1 cellular context compared by ENCODE assay signal in genomic region chr2:239035361-239035814, GRCh38.
TF ChIP-seq lines count a peak whose summit lies in the region.

No MANE protein-coding gene starts in this region.

TF ChIP-seq in HepG2, 621 proteins besides CTCF, POLR2A, EP300 and RAD21 (continued from another document and continues in another):
- TF ChIP-seq TBX2 (CRISPR knock-in tag; IDR thresholded peaks at IDR 0.05; ENCODE audit: borderline replicate concordance): 0 out of 2 replicates have a peak, but pooled peaks have one; percentile 29
- no peak for TF ChIP-seq ZNF501 (CRISPR knock-in tag; IDR thresholded peaks at IDR 0.05)
- TF ChIP-seq, protein P1, sequence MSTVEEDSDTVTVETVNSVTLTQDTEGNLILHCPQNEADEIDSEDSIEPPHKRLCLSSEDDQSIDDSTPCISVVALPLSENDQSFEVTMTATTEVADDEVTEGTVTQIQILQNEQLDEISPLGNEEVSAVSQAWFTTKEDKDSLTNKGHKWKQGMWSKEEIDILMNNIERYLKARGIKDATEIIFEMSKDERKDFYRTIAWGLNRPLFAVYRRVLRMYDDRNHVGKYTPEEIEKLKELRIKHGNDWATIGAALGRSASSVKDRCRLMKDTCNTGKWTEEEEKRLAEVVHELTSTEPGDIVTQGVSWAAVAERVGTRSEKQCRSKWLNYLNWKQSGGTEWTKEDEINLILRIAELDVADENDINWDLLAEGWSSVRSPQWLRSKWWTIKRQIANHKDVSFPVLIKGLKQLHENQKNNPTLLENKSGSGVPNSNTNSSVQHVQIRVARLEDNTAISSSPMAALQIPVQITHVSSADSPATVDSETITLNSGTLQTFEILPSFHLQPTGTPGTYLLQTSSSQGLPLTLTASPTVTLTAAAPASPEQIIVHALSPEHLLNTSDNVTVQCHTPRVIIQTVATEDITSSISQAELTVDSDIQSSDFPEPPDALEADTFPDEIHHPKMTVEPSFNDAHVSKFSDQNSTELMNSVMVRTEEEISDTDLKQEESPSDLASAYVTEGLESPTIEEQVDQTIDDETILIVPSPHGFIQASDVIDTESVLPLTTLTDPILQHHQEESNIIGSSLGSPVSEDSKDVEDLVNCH (CRISPR knock-in tag; IDR thresholded peaks at IDR 0.05): no peak
- no peak for TF ChIP-seq ZFP36 (IDR thresholded peaks at IDR 0.05; ENCODE audit: borderline replicate concordance, low read depth, low read length, partially characterized antibody)
- no peak for TF ChIP-seq REPIN1 (CRISPR knock-in tag; IDR thresholded peaks at IDR 0.05; ENCODE audit: borderline replicate concordance, low read depth)
- no peak for TF ChIP-seq SRSF9 (IDR thresholded peaks at IDR 0.05; ENCODE audit: borderline replicate concordance, insufficient read depth, low read depth, low read length, poor library complexity, severe bottlenecking)
- TF ChIP-seq BRCA1 (CRISPR knock-in tag; IDR thresholded peaks at IDR 0.05): no peak
- TF ChIP-seq ZNF30 (CRISPR knock-in tag; IDR thresholded peaks at IDR 0.05): no peak
- TF ChIP-seq ASH2L (IDR thresholded peaks at IDR 0.05; ENCODE audit: insufficient read length, low read depth, low read length): no peak
- no peak for TF ChIP-seq GTF3A (CRISPR knock-in tag; conservative IDR thresholded peaks at IDR 0.05)
- TF ChIP-seq, protein P2, sequence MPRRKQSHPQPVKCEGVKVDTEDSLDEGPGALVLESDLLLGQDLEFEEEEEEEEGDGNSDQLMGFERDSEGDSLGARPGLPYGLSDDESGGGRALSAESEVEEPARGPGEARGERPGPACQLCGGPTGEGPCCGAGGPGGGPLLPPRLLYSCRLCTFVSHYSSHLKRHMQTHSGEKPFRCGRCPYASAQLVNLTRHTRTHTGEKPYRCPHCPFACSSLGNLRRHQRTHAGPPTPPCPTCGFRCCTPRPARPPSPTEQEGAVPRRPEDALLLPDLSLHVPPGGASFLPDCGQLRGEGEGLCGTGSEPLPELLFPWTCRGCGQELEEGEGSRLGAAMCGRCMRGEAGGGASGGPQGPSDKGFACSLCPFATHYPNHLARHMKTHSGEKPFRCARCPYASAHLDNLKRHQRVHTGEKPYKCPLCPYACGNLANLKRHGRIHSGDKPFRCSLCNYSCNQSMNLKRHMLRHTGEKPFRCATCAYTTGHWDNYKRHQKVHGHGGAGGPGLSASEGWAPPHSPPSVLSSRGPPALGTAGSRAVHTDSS (CRISPR knock-in tag; conservative IDR thresholded peaks at IDR 0.05): no peak
- no peak for TF ChIP-seq ZNF431 (CRISPR knock-in tag; IDR thresholded peaks at IDR 0.05; ENCODE audit: borderline replicate concordance, low read depth)
- no peak for TF ChIP-seq ELF4 (CRISPR knock-in tag; IDR thresholded peaks at IDR 0.05; ENCODE audit: borderline replicate concordance)
- no peak for TF ChIP-seq ZNF550 (CRISPR knock-in tag; IDR thresholded peaks at IDR 0.05; ENCODE audit: borderline replicate concordance)
- TF ChIP-seq, protein P3, sequence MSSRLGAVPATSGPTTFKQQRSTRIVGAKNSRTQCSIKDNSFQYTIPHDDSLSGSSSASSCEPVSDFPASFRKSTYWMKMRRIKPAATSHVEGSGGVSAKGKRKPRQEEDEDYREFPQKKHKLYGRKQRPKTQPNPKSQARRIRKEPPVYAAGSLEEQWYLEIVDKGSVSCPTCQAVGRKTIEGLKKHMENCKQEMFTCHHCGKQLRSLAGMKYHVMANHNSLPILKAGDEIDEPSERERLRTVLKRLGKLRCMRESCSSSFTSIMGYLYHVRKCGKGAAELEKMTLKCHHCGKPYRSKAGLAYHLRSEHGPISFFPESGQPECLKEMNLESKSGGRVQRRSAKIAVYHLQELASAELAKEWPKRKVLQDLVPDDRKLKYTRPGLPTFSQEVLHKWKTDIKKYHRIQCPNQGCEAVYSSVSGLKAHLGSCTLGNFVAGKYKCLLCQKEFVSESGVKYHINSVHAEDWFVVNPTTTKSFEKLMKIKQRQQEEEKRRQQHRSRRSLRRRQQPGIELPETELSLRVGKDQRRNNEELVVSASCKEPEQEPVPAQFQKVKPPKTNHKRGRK (CRISPR knock-in tag; IDR thresholded peaks at IDR 0.05): no peak
- TF ChIP-seq KDM5B (CRISPR knock-in tag; IDR thresholded peaks at IDR 0.05; ENCODE audit: borderline replicate concordance): no peak
- no peak for TF ChIP-seq ZNF598 (CRISPR knock-in tag; IDR thresholded peaks at IDR 0.05; ENCODE audit: borderline replicate concordance)
- TF ChIP-seq ZNF605 (CRISPR knock-in tag; IDR thresholded peaks at IDR 0.05): no peak
- TF ChIP-seq, protein P4, sequence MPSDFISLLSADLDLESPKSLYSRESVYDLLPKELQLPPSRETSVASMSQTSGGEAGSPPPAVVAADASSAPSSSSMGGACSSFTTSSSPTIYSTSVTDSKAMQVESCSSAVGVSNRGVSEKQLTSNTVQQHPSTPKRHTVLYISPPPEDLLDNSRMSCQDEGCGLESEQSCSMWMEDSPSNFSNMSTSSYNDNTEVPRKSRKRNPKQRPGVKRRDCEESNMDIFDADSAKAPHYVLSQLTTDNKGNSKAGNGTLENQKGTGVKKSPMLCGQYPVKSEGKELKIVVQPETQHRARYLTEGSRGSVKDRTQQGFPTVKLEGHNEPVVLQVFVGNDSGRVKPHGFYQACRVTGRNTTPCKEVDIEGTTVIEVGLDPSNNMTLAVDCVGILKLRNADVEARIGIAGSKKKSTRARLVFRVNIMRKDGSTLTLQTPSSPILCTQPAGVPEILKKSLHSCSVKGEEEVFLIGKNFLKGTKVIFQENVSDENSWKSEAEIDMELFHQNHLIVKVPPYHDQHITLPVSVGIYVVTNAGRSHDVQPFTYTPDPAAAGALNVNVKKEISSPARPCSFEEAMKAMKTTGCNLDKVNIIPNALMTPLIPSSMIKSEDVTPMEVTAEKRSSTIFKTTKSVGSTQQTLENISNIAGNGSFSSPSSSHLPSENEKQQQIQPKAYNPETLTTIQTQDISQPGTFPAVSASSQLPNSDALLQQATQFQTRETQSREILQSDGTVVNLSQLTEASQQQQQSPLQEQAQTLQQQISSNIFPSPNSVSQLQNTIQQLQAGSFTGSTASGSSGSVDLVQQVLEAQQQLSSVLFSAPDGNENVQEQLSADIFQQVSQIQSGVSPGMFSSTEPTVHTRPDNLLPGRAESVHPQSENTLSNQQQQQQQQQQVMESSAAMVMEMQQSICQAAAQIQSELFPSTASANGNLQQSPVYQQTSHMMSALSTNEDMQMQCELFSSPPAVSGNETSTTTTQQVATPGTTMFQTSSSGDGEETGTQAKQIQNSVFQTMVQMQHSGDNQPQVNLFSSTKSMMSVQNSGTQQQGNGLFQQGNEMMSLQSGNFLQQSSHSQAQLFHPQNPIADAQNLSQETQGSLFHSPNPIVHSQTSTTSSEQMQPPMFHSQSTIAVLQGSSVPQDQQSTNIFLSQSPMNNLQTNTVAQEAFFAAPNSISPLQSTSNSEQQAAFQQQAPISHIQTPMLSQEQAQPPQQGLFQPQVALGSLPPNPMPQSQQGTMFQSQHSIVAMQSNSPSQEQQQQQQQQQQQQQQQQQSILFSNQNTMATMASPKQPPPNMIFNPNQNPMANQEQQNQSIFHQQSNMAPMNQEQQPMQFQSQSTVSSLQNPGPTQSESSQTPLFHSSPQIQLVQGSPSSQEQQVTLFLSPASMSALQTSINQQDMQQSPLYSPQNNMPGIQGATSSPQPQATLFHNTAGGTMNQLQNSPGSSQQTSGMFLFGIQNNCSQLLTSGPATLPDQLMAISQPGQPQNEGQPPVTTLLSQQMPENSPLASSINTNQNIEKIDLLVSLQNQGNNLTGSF (CRISPR knock-in tag; IDR thresholded peaks at IDR 0.05): 0 out of 2 replicates have a peak, but pooled peaks have one; percentile 28
- TF ChIP-seq, protein P5, sequence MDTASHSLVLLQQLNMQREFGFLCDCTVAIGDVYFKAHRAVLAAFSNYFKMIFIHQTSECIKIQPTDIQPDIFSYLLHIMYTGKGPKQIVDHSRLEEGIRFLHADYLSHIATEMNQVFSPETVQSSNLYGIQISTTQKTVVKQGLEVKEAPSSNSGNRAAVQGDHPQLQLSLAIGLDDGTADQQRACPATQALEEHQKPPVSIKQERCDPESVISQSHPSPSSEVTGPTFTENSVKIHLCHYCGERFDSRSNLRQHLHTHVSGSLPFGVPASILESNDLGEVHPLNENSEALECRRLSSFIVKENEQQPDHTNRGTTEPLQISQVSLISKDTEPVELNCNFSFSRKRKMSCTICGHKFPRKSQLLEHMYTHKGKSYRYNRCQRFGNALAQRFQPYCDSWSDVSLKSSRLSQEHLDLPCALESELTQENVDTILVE (CRISPR knock-in tag; IDR thresholded peaks at IDR 0.05): no peak
- no peak for TF ChIP-seq TRIM24 (CRISPR knock-in tag; IDR thresholded peaks at IDR 0.05)
- no peak for TF ChIP-seq HHEX (CRISPR knock-in tag; IDR thresholded peaks at IDR 0.05)
- TF ChIP-seq PHF21A (CRISPR knock-in tag; IDR thresholded peaks at IDR 0.05): no peak
- no peak for TF ChIP-seq ZNF253 (CRISPR knock-in tag; IDR thresholded peaks at IDR 0.05; ENCODE audit: borderline replicate concordance)
- TF ChIP-seq NFIC (IDR thresholded peaks at IDR 0.05; ENCODE audit: low read length): no peak
- TF ChIP-seq, protein P6, sequence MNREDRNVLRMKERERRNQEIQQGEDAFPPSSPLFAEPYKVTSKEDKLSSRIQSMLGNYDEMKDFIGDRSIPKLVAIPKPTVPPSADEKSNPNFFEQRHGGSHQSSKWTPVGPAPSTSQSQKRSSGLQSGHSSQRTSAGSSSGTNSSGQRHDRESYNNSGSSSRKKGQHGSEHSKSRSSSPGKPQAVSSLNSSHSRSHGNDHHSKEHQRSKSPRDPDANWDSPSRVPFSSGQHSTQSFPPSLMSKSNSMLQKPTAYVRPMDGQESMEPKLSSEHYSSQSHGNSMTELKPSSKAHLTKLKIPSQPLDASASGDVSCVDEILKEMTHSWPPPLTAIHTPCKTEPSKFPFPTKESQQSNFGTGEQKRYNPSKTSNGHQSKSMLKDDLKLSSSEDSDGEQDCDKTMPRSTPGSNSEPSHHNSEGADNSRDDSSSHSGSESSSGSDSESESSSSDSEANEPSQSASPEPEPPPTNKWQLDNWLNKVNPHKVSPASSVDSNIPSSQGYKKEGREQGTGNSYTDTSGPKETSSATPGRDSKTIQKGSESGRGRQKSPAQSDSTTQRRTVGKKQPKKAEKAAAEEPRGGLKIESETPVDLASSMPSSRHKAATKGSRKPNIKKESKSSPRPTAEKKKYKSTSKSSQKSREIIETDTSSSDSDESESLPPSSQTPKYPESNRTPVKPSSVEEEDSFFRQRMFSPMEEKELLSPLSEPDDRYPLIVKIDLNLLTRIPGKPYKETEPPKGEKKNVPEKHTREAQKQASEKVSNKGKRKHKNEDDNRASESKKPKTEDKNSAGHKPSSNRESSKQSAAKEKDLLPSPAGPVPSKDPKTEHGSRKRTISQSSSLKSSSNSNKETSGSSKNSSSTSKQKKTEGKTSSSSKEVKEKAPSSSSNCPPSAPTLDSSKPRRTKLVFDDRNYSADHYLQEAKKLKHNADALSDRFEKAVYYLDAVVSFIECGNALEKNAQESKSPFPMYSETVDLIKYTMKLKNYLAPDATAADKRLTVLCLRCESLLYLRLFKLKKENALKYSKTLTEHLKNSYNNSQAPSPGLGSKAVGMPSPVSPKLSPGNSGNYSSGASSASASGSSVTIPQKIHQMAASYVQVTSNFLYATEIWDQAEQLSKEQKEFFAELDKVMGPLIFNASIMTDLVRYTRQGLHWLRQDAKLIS (CRISPR knock-in tag; IDR thresholded peaks at IDR 0.05): no peak
- TF ChIP-seq ZNF451 (CRISPR knock-in tag; IDR thresholded peaks at IDR 0.05): no peak
- TF ChIP-seq SAFB2 (CRISPR knock-in tag; IDR thresholded peaks at IDR 0.05; ENCODE audit: borderline replicate concordance, low read depth): no peak
- peak; percentile 87 for TF ChIP-seq STAG1 (CRISPR knock-in tag; IDR thresholded peaks at IDR 0.05)
- TF ChIP-seq ZNF264 (CRISPR knock-in tag; IDR thresholded peaks at IDR 0.05): no peak
- TF ChIP-seq KMT2A (CRISPR knock-in tag; IDR thresholded peaks at IDR 0.05): no peak
- peak; percentile 35; the same call in 1 of the 2 replicates for TF ChIP-seq ZNF687 (CRISPR knock-in tag; IDR thresholded peaks at IDR 0.05)
- no peak for TF ChIP-seq GPN1 (CRISPR knock-in tag; IDR thresholded peaks at IDR 0.05; ENCODE audit: borderline replicate concordance)
- TF ChIP-seq ETV5 (CRISPR knock-in tag; IDR thresholded peaks at IDR 0.05; ENCODE audit: borderline replicate concordance): no peak
- TF ChIP-seq, protein P7, sequence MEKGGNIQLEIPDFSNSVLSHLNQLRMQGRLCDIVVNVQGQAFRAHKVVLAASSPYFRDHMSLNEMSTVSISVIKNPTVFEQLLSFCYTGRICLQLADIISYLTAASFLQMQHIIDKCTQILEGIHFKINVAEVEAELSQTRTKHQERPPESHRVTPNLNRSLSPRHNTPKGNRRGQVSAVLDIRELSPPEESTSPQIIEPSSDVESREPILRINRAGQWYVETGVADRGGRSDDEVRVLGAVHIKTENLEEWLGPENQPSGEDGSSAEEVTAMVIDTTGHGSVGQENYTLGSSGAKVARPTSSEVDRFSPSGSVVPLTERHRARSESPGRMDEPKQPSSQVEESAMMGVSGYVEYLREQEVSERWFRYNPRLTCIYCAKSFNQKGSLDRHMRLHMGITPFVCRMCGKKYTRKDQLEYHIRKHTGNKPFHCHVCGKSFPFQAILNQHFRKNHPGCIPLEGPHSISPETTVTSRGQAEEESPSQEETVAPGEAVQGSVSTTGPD (CRISPR knock-in tag; IDR thresholded peaks at IDR 0.05): no peak
- no peak for TF ChIP-seq KMT2B (CRISPR knock-in tag; IDR thresholded peaks at IDR 0.05)
